In the genomic region with DNA sequence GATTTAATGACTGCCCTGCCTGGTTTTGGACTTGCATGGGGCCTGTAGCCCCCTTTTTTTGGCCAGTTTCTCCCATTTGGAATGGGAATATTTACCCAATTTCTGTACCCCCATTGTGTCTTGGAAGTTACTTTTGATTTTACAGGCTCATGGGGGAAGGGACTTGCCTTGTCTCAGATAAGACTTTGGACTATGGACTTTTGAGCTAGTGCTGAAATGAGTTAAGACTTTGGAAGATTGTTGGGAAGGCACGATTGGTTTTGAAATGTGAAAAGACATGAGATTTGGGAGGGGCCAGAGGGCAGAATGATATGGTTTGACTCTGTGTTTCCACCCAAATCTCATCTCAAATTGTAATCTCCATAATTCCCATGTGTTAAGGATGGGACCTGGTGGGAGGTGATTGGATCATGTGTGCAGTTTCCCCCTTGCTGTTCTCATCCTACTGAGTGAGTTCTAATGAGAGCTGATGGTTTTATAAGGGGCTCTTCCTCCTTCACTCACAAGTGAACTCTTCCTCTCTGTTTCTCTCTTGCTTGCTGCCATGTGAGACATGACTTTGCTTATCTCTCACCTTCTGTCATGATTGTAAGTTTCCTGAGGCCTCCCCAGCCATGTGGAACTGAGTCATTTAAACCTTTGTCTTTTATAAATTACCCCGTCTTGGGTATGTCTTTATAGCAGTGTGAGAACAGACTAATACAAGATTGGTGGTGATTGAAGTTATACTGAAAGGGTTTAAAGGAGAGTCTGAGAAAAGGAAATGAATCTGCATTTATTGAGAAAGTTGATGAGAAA, we compare ENCODE assay signal across 16 cellular contexts. TPM values are rescaled to one million over a fixed set of nuclear protein-coding genes. Genes with fewer than 3 reads are reported as not detected.
"Had no signal": no experiment of that assay in that cellular context is flagged by ENCODE, and none has a peak within 500 bp of the region (broad histone marks: within the 10 kb centered on the region; RNA-seq: fewer than 3 reads in every experiment).

No MANE protein-coding gene starts in this region.

RNA-seq across cellular contexts. Expression of gene UGT1A1, which starts 8.7 kb away (rescaled TPM):
- total RNA-seq: activated B cell treated with CpG ODN at 0.5 μM for 24 hours; activated CD4-positive, alpha-beta memory T cell treated with anti-CD3 and anti-CD28 coated beads for 36 hours; activated CD4-positive, alpha-beta T cell treated with anti-CD3 and anti-CD28 coated beads, Interleukin-2, amount 10 ng/mL, durations not matched to agents 24 days and 14 days; activated CD8-positive, alpha-beta memory T cell treated with anti-CD3 and anti-CD28 coated beads for 36 hours; activated CD8-positive, alpha-beta T cell treated with anti-CD3 and anti-CD28 coated beads for 36 hours; activated naive CD4-positive, alpha-beta T cell treated with anti-CD3 and anti-CD28 coated beads for 36 hours; activated naive CD4-positive, alpha-beta T cell treated with anti-CD3 and anti-CD28 coated beads, Interleukin-2, amount 50 U/mL, for 72 hours; activated naive CD8-positive, alpha-beta T cell treated with anti-CD3 and anti-CD28 coated beads for 36 hours; activated T-cell treated with anti-CD3 and anti-CD28 coated beads, Interleukin-2, amount 50 U/mL, for 4 hours; activated T-cell treated with anti-CD3 and anti-CD28 coated beads, Interleukin-2, amount 50 U/mL, for 72 hours; activated T-helper 1 cell treated with anti-CD3 and anti-CD28 coated beads, Interleukin-12 subunit alpha, Interleukin-12 subunit beta, Interleukin-2, Interleukin-4 antibody, amounts not matched to agents 30 ng/mL and 10 ng/mL and 1 ng/mL, durations not matched to agents 14 hours and 24 hours and 36 hours; activated T-helper 17 cell treated with anti-CD3 and anti-CD28 coated beads, Interleukin-2, amount 50 U/mL, for 72 hours; aorta; cardiac muscle cell had no signal
- polyA plus RNA-seq: cardiac muscle cell had no signal

RNA-seq across cellular contexts. Expression of gene UGT1A3, which starts 22.6 kb away (rescaled TPM):
- total RNA-seq: activated B cell treated with CpG ODN at 0.5 μM for 24 hours; activated CD4-positive, alpha-beta memory T cell treated with anti-CD3 and anti-CD28 coated beads for 36 hours; activated CD4-positive, alpha-beta T cell treated with anti-CD3 and anti-CD28 coated beads, Interleukin-2, amount 10 ng/mL, durations not matched to agents 24 days and 14 days; activated CD8-positive, alpha-beta memory T cell treated with anti-CD3 and anti-CD28 coated beads for 36 hours; activated CD8-positive, alpha-beta T cell treated with anti-CD3 and anti-CD28 coated beads for 36 hours; activated naive CD4-positive, alpha-beta T cell treated with anti-CD3 and anti-CD28 coated beads for 36 hours; activated naive CD4-positive, alpha-beta T cell treated with anti-CD3 and anti-CD28 coated beads, Interleukin-2, amount 50 U/mL, for 72 hours; activated naive CD8-positive, alpha-beta T cell treated with anti-CD3 and anti-CD28 coated beads for 36 hours; activated T-cell treated with anti-CD3 and anti-CD28 coated beads, Interleukin-2, amount 50 U/mL, for 4 hours; activated T-cell treated with anti-CD3 and anti-CD28 coated beads, Interleukin-2, amount 50 U/mL, for 72 hours; activated T-helper 1 cell treated with anti-CD3 and anti-CD28 coated beads, Interleukin-12 subunit alpha, Interleukin-12 subunit beta, Interleukin-2, Interleukin-4 antibody, amounts not matched to agents 30 ng/mL and 10 ng/mL and 1 ng/mL, durations not matched to agents 14 hours and 24 hours and 36 hours; activated T-helper 17 cell treated with anti-CD3 and anti-CD28 coated beads, Interleukin-2, amount 50 U/mL, for 72 hours; adrenal gland; aorta; bronchial epithelial cell; cardiac muscle cell had no signal
- polyA plus RNA-seq: adrenal gland, aorta, cardiac muscle cell had no signal

RNA-seq across cellular contexts. Expression of gene MROH2A, which starts 26.7 kb away (rescaled TPM):
- total RNA-seq: activated B cell treated with CpG ODN at 0.5 μM for 24 hours; activated CD4-positive, alpha-beta memory T cell treated with anti-CD3 and anti-CD28 coated beads for 36 hours; activated CD4-positive, alpha-beta T cell treated with anti-CD3 and anti-CD28 coated beads, Interleukin-2, amount 10 ng/mL, durations not matched to agents 24 days and 14 days; activated CD8-positive, alpha-beta memory T cell treated with anti-CD3 and anti-CD28 coated beads for 36 hours; activated CD8-positive, alpha-beta T cell treated with anti-CD3 and anti-CD28 coated beads for 36 hours; activated naive CD4-positive, alpha-beta T cell treated with anti-CD3 and anti-CD28 coated beads for 36 hours; activated naive CD4-positive, alpha-beta T cell treated with anti-CD3 and anti-CD28 coated beads, Interleukin-2, amount 50 U/mL, for 72 hours; activated naive CD8-positive, alpha-beta T cell treated with anti-CD3 and anti-CD28 coated beads for 36 hours; activated T-cell treated with anti-CD3 and anti-CD28 coated beads, Interleukin-2, amount 50 U/mL, for 4 hours; activated T-cell treated with anti-CD3 and anti-CD28 coated beads, Interleukin-2, amount 50 U/mL, for 72 hours; activated T-helper 1 cell treated with anti-CD3 and anti-CD28 coated beads, Interleukin-12 subunit alpha, Interleukin-12 subunit beta, Interleukin-2, Interleukin-4 antibody, amounts not matched to agents 30 ng/mL and 10 ng/mL and 1 ng/mL, durations not matched to agents 14 hours and 24 hours and 36 hours; activated T-helper 17 cell treated with anti-CD3 and anti-CD28 coated beads, Interleukin-2, amount 50 U/mL, for 72 hours; adrenal gland; aorta; bronchial epithelial cell had no signal
- polyA plus RNA-seq: aorta, cardiac muscle cell had no signal

RNA-seq across cellular contexts. Expression of gene UGT1A4, which starts 32.9 kb away (rescaled TPM):
- total RNA-seq: activated B cell treated with CpG ODN at 0.5 μM for 24 hours; activated CD4-positive, alpha-beta memory T cell treated with anti-CD3 and anti-CD28 coated beads for 36 hours; activated CD4-positive, alpha-beta T cell treated with anti-CD3 and anti-CD28 coated beads, Interleukin-2, amount 10 ng/mL, durations not matched to agents 24 days and 14 days; activated CD8-positive, alpha-beta memory T cell treated with anti-CD3 and anti-CD28 coated beads for 36 hours; activated CD8-positive, alpha-beta T cell treated with anti-CD3 and anti-CD28 coated beads for 36 hours; activated naive CD4-positive, alpha-beta T cell treated with anti-CD3 and anti-CD28 coated beads for 36 hours; activated naive CD4-positive, alpha-beta T cell treated with anti-CD3 and anti-CD28 coated beads, Interleukin-2, amount 50 U/mL, for 72 hours; activated naive CD8-positive, alpha-beta T cell treated with anti-CD3 and anti-CD28 coated beads for 36 hours; activated T-cell treated with anti-CD3 and anti-CD28 coated beads, Interleukin-2, amount 50 U/mL, for 4 hours; activated T-cell treated with anti-CD3 and anti-CD28 coated beads, Interleukin-2, amount 50 U/mL, for 72 hours; activated T-helper 1 cell treated with anti-CD3 and anti-CD28 coated beads, Interleukin-12 subunit alpha, Interleukin-12 subunit beta, Interleukin-2, Interleukin-4 antibody, amounts not matched to agents 30 ng/mL and 10 ng/mL and 1 ng/mL, durations not matched to agents 14 hours and 24 hours and 36 hours; activated T-helper 17 cell treated with anti-CD3 and anti-CD28 coated beads, Interleukin-2, amount 50 U/mL, for 72 hours; aorta; cardiac muscle cell had no signal
- polyA plus RNA-seq: adrenal gland, aorta, cardiac muscle cell had no signal

RNA-seq across cellular contexts. Expression of gene UGT1A5, which starts 38.7 kb away (rescaled TPM):
- total RNA-seq: activated B cell treated with CpG ODN at 0.5 μM for 24 hours; activated CD4-positive, alpha-beta memory T cell treated with anti-CD3 and anti-CD28 coated beads for 36 hours; activated CD4-positive, alpha-beta T cell treated with anti-CD3 and anti-CD28 coated beads, Interleukin-2, amount 10 ng/mL, durations not matched to agents 24 days and 14 days; activated CD8-positive, alpha-beta memory T cell treated with anti-CD3 and anti-CD28 coated beads for 36 hours; activated CD8-positive, alpha-beta T cell treated with anti-CD3 and anti-CD28 coated beads for 36 hours; activated naive CD4-positive, alpha-beta T cell treated with anti-CD3 and anti-CD28 coated beads for 36 hours; activated naive CD4-positive, alpha-beta T cell treated with anti-CD3 and anti-CD28 coated beads, Interleukin-2, amount 50 U/mL, for 72 hours; activated naive CD8-positive, alpha-beta T cell treated with anti-CD3 and anti-CD28 coated beads for 36 hours; activated T-cell treated with anti-CD3 and anti-CD28 coated beads, Interleukin-2, amount 50 U/mL, for 4 hours; activated T-cell treated with anti-CD3 and anti-CD28 coated beads, Interleukin-2, amount 50 U/mL, for 72 hours; activated T-helper 1 cell treated with anti-CD3 and anti-CD28 coated beads, Interleukin-12 subunit alpha, Interleukin-12 subunit beta, Interleukin-2, Interleukin-4 antibody, amounts not matched to agents 30 ng/mL and 10 ng/mL and 1 ng/mL, durations not matched to agents 14 hours and 24 hours and 36 hours; activated T-helper 17 cell treated with anti-CD3 and anti-CD28 coated beads, Interleukin-2, amount 50 U/mL, for 72 hours; aorta; cardiac muscle cell had no signal
- polyA plus RNA-seq: adrenal gland, aorta, cardiac muscle cell had no signal
